ENCODE assay signal across 8 cellular contexts in genomic region chr4:80071643-80072606, GRCh38. TPM values are rescaled to one million over a fixed set of nuclear protein-coding genes. Genes with fewer than 3 reads are reported as not detected.
DNase-seq lines count a peak whose midpoint lies in the region; ATAC-seq and TF ChIP-seq lines count a peak whose summit lies in the region.

No MANE protein-coding gene starts in this region.

- H3K36me3 Mint-ChIP-seq in activated naive CD4-positive, alpha-beta T cell treated with anti-CD3 and anti-CD28 coated beads for 36 hours (ENCODE audit: low read depth) = peaks cover 4% of the 10 kb centered on the region

- peak overlapping the region; percentile 82 for H3K27ac Mint-ChIP-seq in activated naive CD4-positive, alpha-beta T cell treated with anti-CD3 and anti-CD28 coated beads for 36 hours

- H3K36me3 ChIP-seq in RWPE2 (ENCODE audit: low read depth) (peaks cover 32% of the 10 kb centered on the region), cardiac muscle cell (peaks cover 13% of the 10 kb centered on the region), psoas muscle (ENCODE audit: insufficient read depth in 1 of 2, low read depth in 1 of 2) (peaks cover 0 to 17% of the 10 kb centered on the region in 2 donors)

- H3K4me1 ChIP-seq in RWPE2 (ENCODE audit: insufficient read depth, poor library complexity, severe bottlenecking) (peaks cover 36% of the 10 kb centered on the region), cardiac muscle cell (ENCODE audit: low read depth) (peaks cover 26% of the 10 kb centered on the region), psoas muscle (peaks cover 7% of the 10 kb centered on the region)

- intact Hi-C loops in activated naive CD4-positive, alpha-beta T cell treated with anti-CD3 and anti-CD28 coated beads for 36 hours (cut with micrococcal nuclease) = loop anchor here (2.0 to 10.0 kb wide), 4 partner anchors 35 to 1417 kb away; partner anchors contain the start of gene BMP2K
- intact Hi-C loops in psoas muscle (cut with DNase I) = no loop called here

- DNase-seq in AG20443 (ENCODE audit: low spot score) (peak; percentile 24), GM19238 (ENCODE audit: insufficient read length, low spot score) (peak; percentile 13), RWPE2 (ENCODE audit: low spot score) (peak; percentile 61), cardiac muscle cell (ENCODE audit: low read depth in 1 of 2, low spot score in 1 of 2) (peak; percentile 49 to 67), psoas muscle (peak; percentile 46 to 71), putamen (ENCODE audit: low spot score) (no peak)
- peak; percentile 62 for DNase-seq in activated naive CD4-positive, alpha-beta T cell treated with anti-CD3 and anti-CD28 coated beads for 36 hours

- peak; percentile 8 for TF ChIP-seq CTCF in RWPE2 (IDR thresholded peaks at IDR 0.05; ENCODE audit: poor library complexity, severe bottlenecking)
- TF ChIP-seq CTCF in cardiac muscle cell (IDR thresholded peaks at IDR 0.05; ENCODE audit: low read depth, low read length) = no peak
- TF ChIP-seq CTCF in psoas muscle (IDR thresholded peaks at IDR 0.05) = no peak

- H3K27me3 Mint-ChIP-seq in activated naive CD4-positive, alpha-beta T cell treated with anti-CD3 and anti-CD28 coated beads for 36 hours (ENCODE audit: low read depth) = peaks cover 2% of the 10 kb centered on the region

- H3K4me3 ChIP-seq in RWPE2 (ENCODE audit: severe bottlenecking) (peak overlapping the region; percentile 62), cardiac muscle cell (peak overlapping the region; percentile 69), psoas muscle (peak overlapping the region; percentile 90)

- CTCF ChIA-PET in activated naive CD4-positive, alpha-beta T cell treated with anti-CD3 and anti-CD28 coated beads for 36 hours (lab: Charles Lee) = interaction anchor here (0.6 to 1.7 kb wide), 7 partner anchors 12 to 155 kb away, joined by 3 to 5 read pairs (median 4); no protein-coding TSS in a partner anchor

- 6 to 12% (median 8%) methylated on average over 33 to 41 of the region's 41 CpGs for WGBS in psoas muscle, 3 donors

- no peaks in the 10 kb centered on the region for H3K27me3 ChIP-seq in RWPE2 (ENCODE audit: insufficient read depth, poor library complexity, severe bottlenecking)
- no peaks in the 10 kb centered on the region for H3K27me3 ChIP-seq in cardiac muscle cell
- H3K27me3 ChIP-seq in psoas muscle (ENCODE audit: insufficient read depth in 3 of 3, low read length in 2 of 3) = no peaks in the 10 kb centered on the region

- H3K4me1 Mint-ChIP-seq in activated naive CD4-positive, alpha-beta T cell treated with anti-CD3 and anti-CD28 coated beads for 36 hours (ENCODE audit: low read depth) = peaks cover 71% of the 10 kb centered on the region

- peak overlapping the region; percentile 84 for H3K4me3 Mint-ChIP-seq in activated naive CD4-positive, alpha-beta T cell treated with anti-CD3 and anti-CD28 coated beads for 36 hours

- H3K9me3 Mint-ChIP-seq in activated naive CD4-positive, alpha-beta T cell treated with anti-CD3 and anti-CD28 coated beads for 36 hours = no peaks in the 10 kb centered on the region

- no peaks in the 10 kb centered on the region for H3K9me3 ChIP-seq in RWPE2 (ENCODE audit: severe bottlenecking)
- no peaks in the 10 kb centered on the region for H3K9me3 ChIP-seq in cardiac muscle cell (ENCODE audit: low read depth)
- H3K9me3 ChIP-seq in psoas muscle = no peaks in the 10 kb centered on the region

- ATAC-seq in HG03280 (IDR thresholded peaks at IDR 0.05; ENCODE audit: unreplicated experiment) (peak; percentile 36), RWPE2 (ENCODE audit: low read depth) (peak; percentile 37), psoas muscle (peak; percentile 27 to 60 (median 38))

- H3K27ac ChIP-seq in RWPE2 (ENCODE audit: poor library complexity, severe bottlenecking) (peak overlapping the region; percentile 76), cardiac muscle cell (peak overlapping the region; percentile 94), psoas muscle (peak overlapping the region; percentile 82)

RNA-seq across cellular contexts. Expression of gene ANTXR2, which starts 1.1 kb away (rescaled TPM):
- under 1 TPM; 0.50 to 0.79 TPM for total RNA-seq in activated naive CD4-positive, alpha-beta T cell treated with anti-CD3 and anti-CD28 coated beads for 36 hours
- total RNA-seq in cardiac muscle cell (66.7 and 70.6 TPM in 2 replicates), psoas muscle (10 to 100 TPM; 10.3 to 21.9 (median 14.8) TPM)
- polyA plus RNA-seq in cardiac muscle cell (79.6 and 101 TPM in 2 replicates), psoas muscle (1 to 10 TPM; 3.3 to 7.7 (median 5.4) TPM)

Comparison
In these comparisons a context has a peak if more than half of its experiments do, and no peak if none do; other contexts are left out.
1. RNA of gene ANTXR2, which starts 1.1 kb away (total RNA-seq): 66.7 to 70.6 TPM in cardiac muscle cell and 10.3 to 21.9 TPM in psoas muscle; 0.50 to 0.79 TPM in activated naive CD4-positive, alpha-beta T cell treated with anti-CD3 and anti-CD28 coated beads for 36 hours; every median in the first group is over 4 times any median in the second.
2. Peak in every context shown above with its lines, with median percentiles within 50 percentile points of each other: ATAC-seq, H3K27ac ChIP-seq and H3K4me3 ChIP-seq.